ENCODE assay signal across 33 cellular contexts in genomic region chr16:8204769-8205168, GRCh38.
"Had no signal": no experiment of that assay in that cellular context is flagged by ENCODE, and none has a peak within 500 bp of the region (broad histone marks: within the 10 kb centered on the region; RNA-seq: fewer than 3 reads in every experiment).

No MANE protein-coding gene starts in this region.

- FAIRE-seq: astrocyte, TTC549 had no signal

- H3K27ac ChIP-seq: adrenal gland, body of pancreas, brain microvascular endothelial cell, breast epithelium, VCaP had no signal

- DNase-seq: activated B cell treated with CpG ODN at 0.5 μM for 24 hours; activated CD4-positive, alpha-beta memory T cell treated with anti-CD3 and anti-CD28 coated beads for 36 hours; activated CD4-positive, alpha-beta T cell treated with anti-CD3 and anti-CD28 coated beads for 4 hours; activated CD4-positive, alpha-beta T cell treated with anti-CD3 and anti-CD28 coated beads, Interleukin-2, amount 10 ng/mL, durations not matched to agents 24 days and 14 days; activated CD4-positive, alpha-beta T cell treated with anti-CD3 and anti-CD28 coated beads, Interleukin-2, amount 50 U/mL, for 1 hour; activated CD4-positive, alpha-beta T cell treated with anti-CD3 and anti-CD28 coated beads, Interleukin-2, amount 50 U/mL, for 4 hours; activated CD4-positive, CD25-positive, alpha-beta regulatory T cell treated with anti-CD3 and anti-CD28 coated beads, Interleukin-2, amount 50 U/mL, for 72 hours; activated CD8-positive, alpha-beta memory T cell treated with anti-CD3 and anti-CD28 coated beads, Interleukin-2, amount 50 U/mL, for 4 hours; activated CD8-positive, alpha-beta T cell treated with anti-CD3 and anti-CD28 coated beads for 36 hours; activated effector memory CD4-positive, alpha-beta T cell treated with anti-CD3 and anti-CD28 coated beads, Interleukin-2, amount 50 U/mL, for 16 hours; activated gamma-delta T cell treated with Interleukin-2 at 50 U/mL for 16 hours; activated naive CD4-positive, alpha-beta T cell; activated naive CD4-positive, alpha-beta T cell treated with anti-CD3 and anti-CD28 coated beads for 36 hours; activated naive CD4-positive, alpha-beta T cell treated with anti-CD3 and anti-CD28 coated beads, Interleukin-2, amount 50 U/mL, for 16 hours; activated naive CD8-positive, alpha-beta T cell treated with anti-CD3 and anti-CD28 coated beads for 36 hours; activated T-cell treated with anti-CD3 and anti-CD28 coated beads for 4 hours; activated T-cell treated with anti-CD3 and anti-CD28 coated beads, Interleukin-2, amount 50 U/mL, for 1 hour; activated T-cell treated with anti-CD3 and anti-CD28 coated beads, Interleukin-2, amount 50 U/mL, for 4 hours; activated T-cell treated with anti-CD3 and anti-CD28 coated beads, Interleukin-2, amount 50 U/mL, for 72 hours; adrenal gland; amniotic stem cell; aorta; brain microvascular endothelial cell; central memory CD4-positive, alpha-beta T cell; T-helper 2 cell; T-helper 9 cell had no signal

- H3K36me3 ChIP-seq: adrenal gland, brain microvascular endothelial cell, breast epithelium had no signal

- H3K4me1 ChIP-seq: adrenal gland, body of pancreas, breast epithelium had no signal

- H3K27me3 ChIP-seq: adrenal gland, body of pancreas, brain microvascular endothelial cell, breast epithelium had no signal

- H3K4me3 ChIP-seq: adrenal gland, body of pancreas, breast epithelium had no signal

- H3K9me3 ChIP-seq: adrenal gland had no signal

- ATAC-seq: activated CD8-positive, alpha-beta T cell treated with anti-CD3 and anti-CD28 coated beads for 36 hours; activated naive CD4-positive, alpha-beta T cell treated with anti-CD3 and anti-CD28 coated beads, Interleukin-2, amount 50 U/mL, for 72 hours; activated T-cell treated with anti-CD3 and anti-CD28 coated beads, Interleukin-2, amount 50 U/mL, for 4 hours; activated T-cell treated with anti-CD3 and anti-CD28 coated beads, Interleukin-2, amount 50 U/mL, for 72 hours; activated T-helper 17 cell treated with anti-CD3 and anti-CD28 coated beads, Interleukin-2, amount 50 U/mL, for 72 hours; body of pancreas had no signal
